ENCODE assay signal across 17 cellular contexts in genomic region chr17:15157051-15157450, GRCh38.
DNase-seq lines count a peak whose midpoint lies in the region; TF ChIP-seq lines count a peak whose summit lies in the region.
"Had no signal": no experiment of that assay in that cellular context is flagged by ENCODE, and none has a peak within 500 bp of the region (broad histone marks: within the 10 kb centered on the region; RNA-seq: fewer than 3 reads in every experiment).

No MANE protein-coding gene starts in this region.

- H3K4me1 ChIP-seq in transverse colon = no peaks in the 10 kb centered on the region
- H3K4me1 ChIP-seq: testis had no signal

- H3K27me3 ChIP-seq in transverse colon = peaks cover 17% of the 10 kb centered on the region
- H3K27me3 ChIP-seq: testis had no signal

- no peaks in the 10 kb centered on the region for H3K36me3 Mint-ChIP-seq in osteocyte (ENCODE audit: unreplicated experiment)
- H3K36me3 Mint-ChIP-seq: activated naive CD4-positive, alpha-beta T cell treated with anti-CD3 and anti-CD28 coated beads, Interleukin-2, amount 50 U/mL, for 72 hours; CD4-positive, alpha-beta memory T cell had no signal

- in situ Hi-C loops in transverse colon (cut with MboI; ENCODE audit: low pct_ligation_motif_present in 1 of 4, low pct_unique_long_range_greater_than_20kb in 1 of 4, low sequenced_read_pairs in 3 of 4) = no loop called here

- WGBS in transverse colon (ENCODE audit: low coverage in 1 of 2), 2 donors = 0 to 43% methylated on average over 2 to 5 of the region's 5 CpGs

- TF ChIP-seq EP300 in transverse colon (IDR thresholded peaks at IDR 0.05; ENCODE audit: low read depth) = no peak

- TF ChIP-seq POLR2A in transverse colon (IDR thresholded peaks at IDR 0.05) = no peak

- H3K36me3 ChIP-seq in transverse colon = no peaks in the 10 kb centered on the region

- no peaks in the 10 kb centered on the region for H3K9me3 Mint-ChIP-seq in osteocyte (ENCODE audit: unreplicated experiment)
- H3K9me3 Mint-ChIP-seq: endodermal cell; T-helper 1 cell treated with Interleukin-12 subunit alpha and Interleukin-12 subunit beta and Interleukin-4 antibody, amounts not matched to agents 30 μg/mL and 1 μg/mL, for 36 hours had no signal

- DNase-seq in ELR (ENCODE audit: low read depth) = peak; percentile 69
- peak; percentile 13 for DNase-seq in M059J (ENCODE audit: low read depth)
- DNase-seq in epidermal melanocyte (ENCODE audit: insufficient read length, low spot score) = peak; percentile 27
- no peak for DNase-seq in osteocyte (ENCODE audit: extremely low spot score, unreplicated experiment)
- DNase-seq in DMS53 treated with DMSO at 0.1 percent for 48 hours (lab: John Stamatoyannopoulos, UW; ENCODE audit: unreplicated experiment) = no peak
- DNase-seq in posterior cingulate gyrus = no peak
- no peak for DNase-seq in transverse colon
- DNase-seq: activated CD4-positive, alpha-beta T cell treated with anti-CD3 and anti-CD28 coated beads for 4 hours; caudate nucleus; CD4-positive, alpha-beta memory T cell; endodermal cell; kidney glomerular epithelial cell; NCI-H1436 treated with DMSO at 0.1 percent for 48 hours; NCI-H446 treated with DMSO at 0.1 percent for 48 hours; testis had no signal

- peak overlapping the region; percentile 1 for H3K27ac Mint-ChIP-seq in osteocyte (ENCODE audit: unreplicated experiment)
- H3K27ac Mint-ChIP-seq: activated naive CD4-positive, alpha-beta T cell treated with anti-CD3 and anti-CD28 coated beads, Interleukin-2, amount 50 U/mL, for 72 hours; CD4-positive, alpha-beta memory T cell; endodermal cell; T-helper 1 cell treated with Interleukin-12 subunit alpha and Interleukin-12 subunit beta and Interleukin-4 antibody, amounts not matched to agents 30 μg/mL and 1 μg/mL, for 36 hours had no signal

- TF ChIP-seq CTCF in osteocyte (IDR thresholded peaks at IDR 0.05) = no peak
- TF ChIP-seq CTCF in transverse colon (IDR thresholded peaks at IDR 0.05) = no peak

- H3K4me1 Mint-ChIP-seq in osteocyte (ENCODE audit: unreplicated experiment) = peaks cover 24% of the 10 kb centered on the region
- H3K4me1 Mint-ChIP-seq: CD4-positive, alpha-beta memory T cell; endodermal cell had no signal

- H3K27ac ChIP-seq in transverse colon = no peak overlapping the region
- H3K27ac ChIP-seq: testis had no signal

- no peak overlapping the region for H3K4me3 ChIP-seq in transverse colon
- H3K4me3 ChIP-seq: testis had no signal

- intact Hi-C loops in posterior cingulate gyrus (cut with DNase I) (no loop called here), transverse colon (cut with DNase I; ENCODE audit: low total_unique reads) (no loop called here)

- H3K4me3 Mint-ChIP-seq in osteocyte (ENCODE audit: unreplicated experiment) = no peak overlapping the region
- H3K4me3 Mint-ChIP-seq: CD4-positive, alpha-beta memory T cell; endodermal cell; T-helper 1 cell treated with Interleukin-12 subunit alpha and Interleukin-12 subunit beta and Interleukin-4 antibody, amounts not matched to agents 30 μg/mL and 1 μg/mL, for 36 hours had no signal

- peaks cover 2% of the 10 kb centered on the region for H3K27me3 Mint-ChIP-seq in osteocyte (ENCODE audit: unreplicated experiment)

- H3K9me3 ChIP-seq in transverse colon = no peaks in the 10 kb centered on the region
- H3K9me3 ChIP-seq: testis had no signal

Comparison
In these comparisons a context has a peak if more than half of its experiments do, and no peak if none do; other contexts are left out.
1. DNase-seq: peak in ELR (single experiment), M059J (single experiment) and epidermal melanocyte (single experiment); none in osteocyte (single experiment), DMS53 treated with DMSO at 0.1 percent for 48 hours (single experiment), posterior cingulate gyrus (0 of 10) and transverse colon (single experiment).